ENCODE assay signal across 8 cellular contexts in genomic region chr5:94618029-94618492, GRCh38. TPM values are rescaled to one million over a fixed set of nuclear protein-coding genes. Genes with fewer than 3 reads are reported as not detected.
DNase-seq lines count a peak whose midpoint lies in the region; ATAC-seq, FAIRE-seq and TF ChIP-seq lines count a peak whose summit lies in the region.

No MANE protein-coding gene starts in this region.

- H3K4me3 ChIP-seq in right atrium auricular region (peak overlapping the region; percentile 79 to 80), pancreas (peak overlapping the region; percentile 51 to 93 (median 78))

- no peaks in the 10 kb centered on the region for H3K36me3 ChIP-seq in right atrium auricular region
- H3K36me3 ChIP-seq in pancreas = no peaks in the 10 kb centered on the region

- WGBS in pancreas, 2 donors = 0% methylated on average over 23 of the region's 23 CpGs

- no peak for FAIRE-seq in pancreas (lab: Jason Lieb, UNC)

- H3K4me1 ChIP-seq in right atrium auricular region (peaks cover 0 to 24% of the 10 kb centered on the region in 2 donors), pancreas (peaks cover 0 to 15% (median 8%) of the 10 kb centered on the region in 3 donors)

- DNase-seq in CD14-positive monocyte (ENCODE audit: low spot score) = no peak
- DNase-seq in NCI-H345 treated with DMSO at 0.1 percent for 48 hours (lab: John Stamatoyannopoulos, UW; ENCODE audit: unreplicated experiment) = peak; percentile 35
- peak; percentile 69 for DNase-seq in amniotic epithelial cell (ENCODE audit: low read depth)
- peak; percentile 78 for DNase-seq in right atrium auricular region (ENCODE audit: low spot score)
- DNase-seq in pancreas = peak; percentile 48 to 79 (median 66)

- H3K27ac ChIP-seq in right atrium auricular region = peak overlapping the region; percentile 65 to 85
- H3K27ac ChIP-seq in pancreas = peak overlapping the region; percentile 33 to 75 (median 67)

- H3K9me3 Mint-ChIP-seq in CD14-positive monocyte = no peaks in the 10 kb centered on the region

- peak overlapping the region; percentile 85 to 96 (median 91) for H3K27ac Mint-ChIP-seq in CD14-positive monocyte

- H3K36me3 Mint-ChIP-seq in CD14-positive monocyte = peaks cover 0 to 4% of the 10 kb centered on the region in 2 donors

- H3K27me3 ChIP-seq in right atrium auricular region (no peaks in the 10 kb centered on the region), pancreas (no peaks in the 10 kb centered on the region)

- intact Hi-C loops in CD14-positive monocyte (cut with micrococcal nuclease) = no loop called here
- intact Hi-C loops in pancreas (cut with DNase I) = no loop called here

- peak overlapping the region; percentile 97 to 99 for H3K4me3 Mint-ChIP-seq in CD14-positive monocyte

- no peak for TF ChIP-seq CTCF in CD14-positive monocyte (IDR thresholded peaks at IDR 0.05)
- TF ChIP-seq CTCF in right atrium auricular region (IDR thresholded peaks at IDR 0.05) = no peak
- TF ChIP-seq CTCF in pancreas (IDR thresholded peaks at IDR 0.05) = no peak

- peak; percentile 25 for ATAC-seq in GM18870 (IDR thresholded peaks at IDR 0.05; ENCODE audit: unreplicated experiment)
- ATAC-seq in HG03103 (IDR thresholded peaks at IDR 0.05; ENCODE audit: low read depth, unreplicated experiment) = peak; percentile 12
- ATAC-seq in pancreas = peak; percentile 71 to 81 (median 74)
- no peak for ATAC-seq in GM18498 (IDR thresholded peaks at IDR 0.05; ENCODE audit: unreplicated experiment)

- H3K4me1 Mint-ChIP-seq in CD14-positive monocyte = peaks cover 20% of the 10 kb centered on the region

- H3K27me3 Mint-ChIP-seq in CD14-positive monocyte (ENCODE audit: low read depth in 3 of 3) = no peaks in the 10 kb centered on the region

- H3K9me3 ChIP-seq in right atrium auricular region = no peaks in the 10 kb centered on the region
- H3K9me3 ChIP-seq in pancreas = no peaks in the 10 kb centered on the region

RNA-seq across cellular contexts. Expression of gene KIAA0825, which starts 0.3 kb away (rescaled TPM):
- 1 to 10 TPM in 1 of 2 donors, under 1 TPM in 1; 0.56 to 1.3 TPM for polyA plus RNA-seq in CD14-positive monocyte
- 1 to 10 TPM; 2.4 to 4.3 TPM for total RNA-seq in right atrium auricular region
- total RNA-seq in pancreas = 1 to 10 TPM; 1.5 to 3.1 (median 2.2) TPM
- polyA plus RNA-seq in pancreas = under 1 TPM; 0.33 to 0.49 TPM

RNA-seq across cellular contexts. Expression of gene SLF1, which starts 0.4 kb away (rescaled TPM):
- polyA plus RNA-seq in CD14-positive monocyte (1 to 10 TPM; 2.0 to 2.7 TPM), pancreas (1 to 10 TPM; 1.2 to 3.1 TPM)
- total RNA-seq in right atrium auricular region (1 to 10 TPM; 3.5 to 4.6 TPM), pancreas (1 to 10 TPM; 1.1 to 3.9 (median 2.1) TPM)
